1 cellular context compared by ENCODE assay signal in the genomic region with DNA sequence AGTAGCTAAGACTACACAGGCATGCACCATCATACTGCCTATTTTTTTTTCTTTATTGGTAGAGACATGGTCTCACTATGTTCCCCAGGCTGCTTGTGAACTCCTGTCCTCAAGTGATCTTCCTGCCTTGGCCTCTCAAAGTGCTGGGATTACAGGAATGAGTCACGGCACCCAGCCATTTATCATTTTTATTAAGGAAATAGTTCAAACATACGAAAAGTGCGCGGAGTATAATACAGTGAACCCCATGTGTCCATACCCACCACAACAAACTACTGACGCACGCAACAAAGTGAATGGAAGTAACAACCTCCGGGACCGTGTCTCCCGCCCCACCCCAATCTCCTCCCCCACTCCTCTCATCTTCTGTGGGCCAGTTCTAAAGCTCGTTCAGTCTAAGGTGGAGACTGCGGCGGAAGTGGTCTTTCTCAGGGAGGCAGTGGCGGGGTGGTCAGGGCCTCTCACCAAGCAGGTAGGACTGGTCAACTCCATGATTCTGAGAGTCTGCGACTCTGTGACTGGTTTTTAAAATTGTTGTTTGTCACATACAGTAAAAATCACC.
TF ChIP-seq lines count a peak whose summit lies in the region.

No MANE protein-coding gene starts in this region.

TF ChIP-seq in K562, 482 proteins besides CTCF, POLR2A, EP300 and RAD21 (continued from another document and continues in another):
- TF ChIP-seq ZNF583 (CRISPR knock-in tag; IDR thresholded peaks at IDR 0.05), result no peak
- no peak for TF ChIP-seq GTF2A2 (tag; IDR thresholded peaks at IDR 0.05)
- TF ChIP-seq POLR2AphosphoS5 (IDR thresholded peaks at IDR 0.05; ENCODE audit: control insufficient read depth, insufficient read depth, low read depth, low read length), result no peak
- TF ChIP-seq TAF7 (tag; IDR thresholded peaks at IDR 0.05), result no peak
- TF ChIP-seq SMARCE1 (IDR thresholded peaks at IDR 0.05), result 0 out of 2 replicates have a peak, but pooled peaks have one; percentile 32
- no peak for TF ChIP-seq RBBP5 (IDR thresholded peaks at IDR 0.05; ENCODE audit: borderline replicate concordance, insufficient read depth, low read length, poor library complexity, severe bottlenecking)
- TF ChIP-seq ZNF133 (CRISPR knock-in tag; IDR thresholded peaks at IDR 0.05), result no peak
- TF ChIP-seq NR2C1 (IDR thresholded peaks at IDR 0.05), result no peak
- TF ChIP-seq NR2C1 (tag; IDR thresholded peaks at IDR 0.05), result no peak
- TF ChIP-seq, protein P1, sequence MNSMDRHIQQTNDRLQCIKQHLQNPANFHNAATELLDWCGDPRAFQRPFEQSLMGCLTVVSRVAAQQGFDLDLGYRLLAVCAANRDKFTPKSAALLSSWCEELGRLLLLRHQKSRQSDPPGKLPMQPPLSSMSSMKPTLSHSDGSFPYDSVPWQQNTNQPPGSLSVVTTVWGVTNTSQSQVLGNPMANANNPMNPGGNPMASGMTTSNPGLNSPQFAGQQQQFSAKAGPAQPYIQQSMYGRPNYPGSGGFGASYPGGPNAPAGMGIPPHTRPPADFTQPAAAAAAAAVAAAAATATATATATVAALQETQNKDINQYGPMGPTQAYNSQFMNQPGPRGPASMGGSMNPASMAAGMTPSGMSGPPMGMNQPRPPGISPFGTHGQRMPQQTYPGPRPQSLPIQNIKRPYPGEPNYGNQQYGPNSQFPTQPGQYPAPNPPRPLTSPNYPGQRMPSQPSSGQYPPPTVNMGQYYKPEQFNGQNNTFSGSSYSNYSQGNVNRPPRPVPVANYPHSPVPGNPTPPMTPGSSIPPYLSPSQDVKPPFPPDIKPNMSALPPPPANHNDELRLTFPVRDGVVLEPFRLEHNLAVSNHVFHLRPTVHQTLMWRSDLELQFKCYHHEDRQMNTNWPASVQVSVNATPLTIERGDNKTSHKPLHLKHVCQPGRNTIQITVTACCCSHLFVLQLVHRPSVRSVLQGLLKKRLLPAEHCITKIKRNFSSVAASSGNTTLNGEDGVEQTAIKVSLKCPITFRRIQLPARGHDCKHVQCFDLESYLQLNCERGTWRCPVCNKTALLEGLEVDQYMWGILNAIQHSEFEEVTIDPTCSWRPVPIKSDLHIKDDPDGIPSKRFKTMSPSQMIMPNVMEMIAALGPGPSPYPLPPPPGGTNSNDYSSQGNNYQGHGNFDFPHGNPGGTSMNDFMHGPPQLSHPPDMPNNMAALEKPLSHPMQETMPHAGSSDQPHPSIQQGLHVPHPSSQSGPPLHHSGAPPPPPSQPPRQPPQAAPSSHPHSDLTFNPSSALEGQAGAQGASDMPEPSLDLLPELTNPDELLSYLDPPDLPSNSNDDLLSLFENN (IDR thresholded peaks at IDR 0.05; ENCODE audit: low read depth in 2 of 2, low read length in 2 of 2), result no peak
- TF ChIP-seq NR4A1 (CRISPR knock-in tag; IDR thresholded peaks at IDR 0.05), result no peak
- no peak for TF ChIP-seq NR4A1 (tag; IDR thresholded peaks at IDR 0.05)
- peak; percentile 16 for TF ChIP-seq TBP (optimal IDR thresholded peaks at IDR 0.05; ENCODE audit: low read depth, low read length)
- peak; percentile 29; the same call in 1 of the 2 replicates for TF ChIP-seq L3MBTL2 (IDR thresholded peaks at IDR 0.05)
- no peak for TF ChIP-seq TEAD2 (tag; IDR thresholded peaks at IDR 0.05)
- TF ChIP-seq, protein P2, sequence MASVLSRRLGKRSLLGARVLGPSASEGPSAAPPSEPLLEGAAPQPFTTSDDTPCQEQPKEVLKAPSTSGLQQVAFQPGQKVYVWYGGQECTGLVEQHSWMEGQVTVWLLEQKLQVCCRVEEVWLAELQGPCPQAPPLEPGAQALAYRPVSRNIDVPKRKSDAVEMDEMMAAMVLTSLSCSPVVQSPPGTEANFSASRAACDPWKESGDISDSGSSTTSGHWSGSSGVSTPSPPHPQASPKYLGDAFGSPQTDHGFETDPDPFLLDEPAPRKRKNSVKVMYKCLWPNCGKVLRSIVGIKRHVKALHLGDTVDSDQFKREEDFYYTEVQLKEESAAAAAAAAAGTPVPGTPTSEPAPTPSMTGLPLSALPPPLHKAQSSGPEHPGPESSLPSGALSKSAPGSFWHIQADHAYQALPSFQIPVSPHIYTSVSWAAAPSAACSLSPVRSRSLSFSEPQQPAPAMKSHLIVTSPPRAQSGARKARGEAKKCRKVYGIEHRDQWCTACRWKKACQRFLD (CRISPR knock-in tag; IDR thresholded peaks at IDR 0.05), result 0 out of 2 replicates have a peak, but pooled peaks have one; percentile 61
- no peak for TF ChIP-seq ZSCAN29 (IDR thresholded peaks at IDR 0.05)
- no peak for TF ChIP-seq MYBL2 (IDR thresholded peaks at IDR 0.05; ENCODE audit: low read depth)
- TF ChIP-seq MYBL2 (CRISPR knock-in tag; IDR thresholded peaks at IDR 0.05; ENCODE audit: borderline replicate concordance), result no peak
- TF ChIP-seq, protein P3, sequence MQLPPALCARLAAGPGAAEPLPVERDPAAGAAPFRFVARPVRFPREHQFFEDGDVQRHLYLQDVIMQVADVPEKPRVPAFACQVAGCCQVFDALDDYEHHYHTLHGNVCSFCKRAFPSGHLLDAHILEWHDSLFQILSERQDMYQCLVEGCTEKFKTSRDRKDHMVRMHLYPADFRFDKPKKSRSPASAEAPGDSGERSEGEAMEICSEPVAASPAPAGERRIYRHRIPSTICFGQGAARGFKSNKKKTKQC (CRISPR knock-in tag; IDR thresholded peaks at IDR 0.05), result no peak
- no peak for TF ChIP-seq RFX1 (IDR thresholded peaks at IDR 0.05)
- no peak for TF ChIP-seq ZKSCAN3 (CRISPR knock-in tag; IDR thresholded peaks at IDR 0.05)
- TF ChIP-seq ZSCAN32 (CRISPR knock-in tag; IDR thresholded peaks at IDR 0.05), result no peak
- 0 out of 2 replicates have a peak, but pooled peaks have one; percentile 62 for TF ChIP-seq NFRKB (IDR thresholded peaks at IDR 0.05; ENCODE audit: low read depth)
- TF ChIP-seq, protein P4, sequence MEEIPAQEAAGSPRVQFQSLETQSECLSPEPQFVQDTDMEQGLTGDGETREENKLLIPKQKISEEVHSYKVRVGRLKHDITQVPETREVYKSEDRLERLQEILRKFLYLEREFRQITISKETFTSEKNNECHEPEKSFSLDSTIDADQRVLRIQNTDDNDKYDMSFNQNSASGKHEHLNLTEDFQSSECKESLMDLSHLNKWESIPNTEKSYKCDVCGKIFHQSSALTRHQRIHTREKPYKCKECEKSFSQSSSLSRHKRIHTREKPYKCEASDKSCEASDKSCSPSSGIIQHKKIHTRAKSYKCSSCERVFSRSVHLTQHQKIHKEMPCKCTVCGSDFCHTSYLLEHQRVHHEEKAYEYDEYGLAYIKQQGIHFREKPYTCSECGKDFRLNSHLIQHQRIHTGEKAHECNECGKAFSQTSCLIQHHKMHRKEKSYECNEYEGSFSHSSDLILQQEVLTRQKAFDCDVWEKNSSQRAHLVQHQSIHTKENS (CRISPR knock-in tag; IDR thresholded peaks at IDR 0.05), result no peak
- TF ChIP-seq, protein P5, sequence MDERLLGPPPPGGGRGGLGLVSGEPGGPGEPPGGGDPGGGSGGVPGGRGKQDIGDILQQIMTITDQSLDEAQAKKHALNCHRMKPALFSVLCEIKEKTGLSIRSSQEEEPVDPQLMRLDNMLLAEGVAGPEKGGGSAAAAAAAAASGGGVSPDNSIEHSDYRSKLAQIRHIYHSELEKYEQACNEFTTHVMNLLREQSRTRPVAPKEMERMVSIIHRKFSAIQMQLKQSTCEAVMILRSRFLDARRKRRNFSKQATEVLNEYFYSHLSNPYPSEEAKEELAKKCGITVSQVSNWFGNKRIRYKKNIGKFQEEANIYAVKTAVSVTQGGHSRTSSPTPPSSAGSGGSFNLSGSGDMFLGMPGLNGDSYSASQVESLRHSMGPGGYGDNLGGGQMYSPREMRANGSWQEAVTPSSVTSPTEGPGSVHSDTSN (CRISPR knock-in tag; IDR thresholded peaks at IDR 0.05; ENCODE audit: low read depth), result no peak
- TF ChIP-seq, protein P5 (tag; conservative IDR thresholded peaks at IDR 0.05; ENCODE audit: low read depth), result peak; percentile 46; the same call in 1 of the 2 replicates
- no peak for TF ChIP-seq BRD4 (IDR thresholded peaks at IDR 0.05)
- TF ChIP-seq, protein P6, sequence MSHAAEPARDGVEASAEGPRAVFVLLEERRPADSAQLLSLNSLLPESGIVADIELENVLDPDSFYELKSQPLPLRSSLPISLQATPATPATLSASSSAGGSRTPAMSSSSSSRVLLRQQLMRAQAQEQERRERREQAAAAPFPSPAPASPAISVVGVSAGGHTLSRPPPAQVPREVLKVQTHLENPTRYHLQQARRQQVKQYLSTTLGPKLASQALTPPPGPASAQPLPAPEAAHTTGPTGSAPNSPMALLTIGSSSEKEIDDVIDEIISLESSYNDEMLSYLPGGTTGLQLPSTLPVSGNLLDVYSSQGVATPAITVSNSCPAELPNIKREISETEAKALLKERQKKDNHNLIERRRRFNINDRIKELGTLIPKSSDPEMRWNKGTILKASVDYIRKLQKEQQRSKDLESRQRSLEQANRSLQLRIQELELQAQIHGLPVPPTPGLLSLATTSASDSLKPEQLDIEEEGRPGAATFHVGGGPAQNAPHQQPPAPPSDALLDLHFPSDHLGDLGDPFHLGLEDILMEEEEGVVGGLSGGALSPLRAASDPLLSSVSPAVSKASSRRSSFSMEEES (CRISPR knock-in tag; IDR thresholded peaks at IDR 0.05), result no peak
- TF ChIP-seq KAT7 (CRISPR knock-in tag; IDR thresholded peaks at IDR 0.05; ENCODE audit: borderline replicate concordance), result peak; percentile 68; the same call in 1 of the 2 replicates
- TF ChIP-seq DPF2 (IDR thresholded peaks at IDR 0.05), result peak; percentile 61; the same call in 1 of the 2 replicates
- no peak for TF ChIP-seq CCAR2 (IDR thresholded peaks at IDR 0.05; ENCODE audit: low read depth, low read length)
- TF ChIP-seq, protein P7, sequence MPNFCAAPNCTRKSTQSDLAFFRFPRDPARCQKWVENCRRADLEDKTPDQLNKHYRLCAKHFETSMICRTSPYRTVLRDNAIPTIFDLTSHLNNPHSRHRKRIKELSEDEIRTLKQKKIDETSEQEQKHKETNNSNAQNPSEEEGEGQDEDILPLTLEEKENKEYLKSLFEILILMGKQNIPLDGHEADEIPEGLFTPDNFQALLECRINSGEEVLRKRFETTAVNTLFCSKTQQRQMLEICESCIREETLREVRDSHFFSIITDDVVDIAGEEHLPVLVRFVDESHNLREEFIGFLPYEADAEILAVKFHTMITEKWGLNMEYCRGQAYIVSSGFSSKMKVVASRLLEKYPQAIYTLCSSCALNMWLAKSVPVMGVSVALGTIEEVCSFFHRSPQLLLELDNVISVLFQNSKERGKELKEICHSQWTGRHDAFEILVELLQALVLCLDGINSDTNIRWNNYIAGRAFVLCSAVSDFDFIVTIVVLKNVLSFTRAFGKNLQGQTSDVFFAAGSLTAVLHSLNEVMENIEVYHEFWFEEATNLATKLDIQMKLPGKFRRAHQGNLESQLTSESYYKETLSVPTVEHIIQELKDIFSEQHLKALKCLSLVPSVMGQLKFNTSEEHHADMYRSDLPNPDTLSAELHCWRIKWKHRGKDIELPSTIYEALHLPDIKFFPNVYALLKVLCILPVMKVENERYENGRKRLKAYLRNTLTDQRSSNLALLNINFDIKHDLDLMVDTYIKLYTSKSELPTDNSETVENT (CRISPR knock-in tag; IDR thresholded peaks at IDR 0.05), result no peak
- TF ChIP-seq, protein P8, sequence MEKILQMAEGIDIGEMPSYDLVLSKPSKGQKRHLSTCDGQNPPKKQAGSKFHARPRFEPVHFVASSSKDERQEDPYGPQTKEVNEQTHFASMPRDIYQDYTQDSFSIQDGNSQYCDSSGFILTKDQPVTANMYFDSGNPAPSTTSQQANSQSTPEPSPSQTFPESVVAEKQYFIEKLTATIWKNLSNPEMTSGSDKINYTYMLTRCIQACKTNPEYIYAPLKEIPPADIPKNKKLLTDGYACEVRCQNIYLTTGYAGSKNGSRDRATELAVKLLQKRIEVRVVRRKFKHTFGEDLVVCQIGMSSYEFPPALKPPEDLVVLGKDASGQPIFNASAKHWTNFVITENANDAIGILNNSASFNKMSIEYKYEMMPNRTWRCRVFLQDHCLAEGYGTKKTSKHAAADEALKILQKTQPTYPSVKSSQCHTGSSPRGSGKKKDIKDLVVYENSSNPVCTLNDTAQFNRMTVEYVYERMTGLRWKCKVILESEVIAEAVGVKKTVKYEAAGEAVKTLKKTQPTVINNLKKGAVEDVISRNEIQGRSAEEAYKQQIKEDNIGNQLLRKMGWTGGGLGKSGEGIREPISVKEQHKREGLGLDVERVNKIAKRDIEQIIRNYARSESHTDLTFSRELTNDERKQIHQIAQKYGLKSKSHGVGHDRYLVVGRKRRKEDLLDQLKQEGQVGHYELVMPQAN (IDR thresholded peaks at IDR 0.05; ENCODE audit: borderline replicate concordance), result no peak
- TF ChIP-seq BACH1 (tag; IDR thresholded peaks at IDR 0.05), result no peak
- no peak for TF ChIP-seq XRCC4 (IDR thresholded peaks at IDR 0.05; ENCODE audit: extremely low read depth, insufficient read depth, insufficient read length)
- TF ChIP-seq RFX7 (CRISPR knock-in tag; IDR thresholded peaks at IDR 0.05), result no peak
- TF ChIP-seq ZNF41 (CRISPR knock-in tag; conservative IDR thresholded peaks at IDR 0.05), result no peak
- TF ChIP-seq SLC30A9 (CRISPR knock-in tag; IDR thresholded peaks at IDR 0.05), result no peak
- no peak for TF ChIP-seq PHB2 (IDR thresholded peaks at IDR 0.05; ENCODE audit: low read depth)
- no peak for TF ChIP-seq TCF7L2 (IDR thresholded peaks at IDR 0.05; ENCODE audit: low read depth, low read length)
- no peak for TF ChIP-seq LCOR (CRISPR knock-in tag; IDR thresholded peaks at IDR 0.05)
- no peak for TF ChIP-seq CEBPB (tag; IDR thresholded peaks at IDR 0.05)
- TF ChIP-seq, protein P9, sequence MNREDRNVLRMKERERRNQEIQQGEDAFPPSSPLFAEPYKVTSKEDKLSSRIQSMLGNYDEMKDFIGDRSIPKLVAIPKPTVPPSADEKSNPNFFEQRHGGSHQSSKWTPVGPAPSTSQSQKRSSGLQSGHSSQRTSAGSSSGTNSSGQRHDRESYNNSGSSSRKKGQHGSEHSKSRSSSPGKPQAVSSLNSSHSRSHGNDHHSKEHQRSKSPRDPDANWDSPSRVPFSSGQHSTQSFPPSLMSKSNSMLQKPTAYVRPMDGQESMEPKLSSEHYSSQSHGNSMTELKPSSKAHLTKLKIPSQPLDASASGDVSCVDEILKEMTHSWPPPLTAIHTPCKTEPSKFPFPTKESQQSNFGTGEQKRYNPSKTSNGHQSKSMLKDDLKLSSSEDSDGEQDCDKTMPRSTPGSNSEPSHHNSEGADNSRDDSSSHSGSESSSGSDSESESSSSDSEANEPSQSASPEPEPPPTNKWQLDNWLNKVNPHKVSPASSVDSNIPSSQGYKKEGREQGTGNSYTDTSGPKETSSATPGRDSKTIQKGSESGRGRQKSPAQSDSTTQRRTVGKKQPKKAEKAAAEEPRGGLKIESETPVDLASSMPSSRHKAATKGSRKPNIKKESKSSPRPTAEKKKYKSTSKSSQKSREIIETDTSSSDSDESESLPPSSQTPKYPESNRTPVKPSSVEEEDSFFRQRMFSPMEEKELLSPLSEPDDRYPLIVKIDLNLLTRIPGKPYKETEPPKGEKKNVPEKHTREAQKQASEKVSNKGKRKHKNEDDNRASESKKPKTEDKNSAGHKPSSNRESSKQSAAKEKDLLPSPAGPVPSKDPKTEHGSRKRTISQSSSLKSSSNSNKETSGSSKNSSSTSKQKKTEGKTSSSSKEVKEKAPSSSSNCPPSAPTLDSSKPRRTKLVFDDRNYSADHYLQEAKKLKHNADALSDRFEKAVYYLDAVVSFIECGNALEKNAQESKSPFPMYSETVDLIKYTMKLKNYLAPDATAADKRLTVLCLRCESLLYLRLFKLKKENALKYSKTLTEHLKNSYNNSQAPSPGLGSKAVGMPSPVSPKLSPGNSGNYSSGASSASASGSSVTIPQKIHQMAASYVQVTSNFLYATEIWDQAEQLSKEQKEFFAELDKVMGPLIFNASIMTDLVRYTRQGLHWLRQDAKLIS (CRISPR knock-in tag; IDR thresholded peaks at IDR 0.05), result no peak
